8 cellular contexts compared by ENCODE assay signal in the genomic region with DNA sequence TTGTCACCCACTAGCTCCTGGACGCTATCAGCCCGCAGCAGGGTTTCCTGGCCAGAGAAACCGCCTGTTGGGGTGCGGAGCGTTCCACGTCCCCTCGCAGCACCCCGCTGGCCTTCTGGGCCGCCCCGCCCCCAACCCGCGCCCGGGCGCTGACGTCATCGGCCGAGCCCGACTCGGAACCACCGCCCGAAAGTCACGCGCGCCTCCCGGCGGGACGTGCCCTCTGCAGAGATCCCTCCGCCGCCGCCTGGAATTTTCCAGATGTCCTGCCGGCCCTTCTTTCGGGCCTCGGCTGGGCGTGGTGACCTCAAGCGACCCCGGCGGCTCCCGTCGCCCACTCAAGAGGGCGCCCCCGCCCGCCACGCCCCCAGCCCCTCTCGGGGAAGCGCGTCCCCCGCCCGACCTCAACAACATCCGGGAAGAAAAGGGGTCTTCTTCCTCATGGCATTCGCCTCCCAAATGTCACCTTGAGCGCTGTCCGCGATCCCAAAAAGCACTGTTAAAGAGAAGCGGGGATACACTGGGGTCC. TPM values are rescaled to one million over a fixed set of nuclear protein-coding genes. Genes with fewer than 3 reads are reported as not detected.
DNase-seq lines count a peak whose midpoint lies in the region; ATAC-seq and TF ChIP-seq lines count a peak whose summit lies in the region.

No MANE protein-coding gene starts in this region.

- H3K9me3 Mint-ChIP-seq in activated T-helper 17 cell treated with anti-CD3 and anti-CD28 coated beads, Interleukin-2, amount 50 U/mL, for 72 hours = peaks cover 5% of the 10 kb centered on the region
- peaks cover 0 to 17% (median 0%) of the 10 kb centered on the region in 11 donors for H3K9me3 Mint-ChIP-seq in naive thymus-derived CD4-positive, alpha-beta T cell

- H3K9ac ChIP-seq in fibroblast of lung (ENCODE audit: insufficient read depth, low read length) = peak overlapping the region; percentile 100

- H3K4me2 ChIP-seq in fibroblast of lung (ENCODE audit: extremely low read depth, insufficient read depth, low read length) = peak overlapping the region; percentile 92

- H3K4me1 Mint-ChIP-seq in activated T-helper 17 cell treated with anti-CD3 and anti-CD28 coated beads, Interleukin-2, amount 50 U/mL, for 72 hours = peaks cover 36% of the 10 kb centered on the region
- peaks cover 36 to 77% (median 41%) of the 10 kb centered on the region in 7 donors for H3K4me1 Mint-ChIP-seq in naive thymus-derived CD4-positive, alpha-beta T cell

- peak overlapping the region; percentile 100 for H3K27ac ChIP-seq in fibroblast of lung (ENCODE audit: insufficient read depth, low read length)
- H3K27ac ChIP-seq in naive thymus-derived CD4-positive, alpha-beta T cell (ENCODE audit: low read depth, low read length) = peak overlapping the region; percentile 98

- peak overlapping the region; percentile 78 to 90 (median 86) for H3K4me3 ChIP-seq in fibroblast of lung (replicated peaks in 1 of 4; ENCODE audit: control extremely low read depth in 1 of 4, insufficient read depth in 1 of 4, low read depth in 3 of 4, low read length in 4 of 4)
- peak overlapping the region; percentile 74 for H3K4me3 ChIP-seq in naive thymus-derived CD4-positive, alpha-beta T cell (ENCODE audit: low read length)

- H3K79me2 ChIP-seq in fibroblast of lung (ENCODE audit: control insufficient read depth, insufficient read depth, low read length) = peaks cover 77% of the 10 kb centered on the region

- CTCF ChIA-PET in naive thymus-derived CD4-positive, alpha-beta T cell (lab: Charles Lee) = interaction anchor here (1.1 to 7.7 kb wide), 3 partner anchors 40 to 76 kb away, joined by 3 to 68 read pairs (median 42); a partner anchor contains a TSS

- peak; percentile 60 for TF ChIP-seq POLR2A in GM15510 (IDR thresholded peaks at IDR 0.05; ENCODE audit: borderline replicate concordance, extremely low read depth, insufficient read length)

- H2AFZ ChIP-seq in fibroblast of lung (ENCODE audit: low read length) = no peak overlapping the region

- H4K20me1 ChIP-seq in fibroblast of lung (ENCODE audit: control insufficient read depth, extremely low read depth, insufficient read depth, low read length) = peaks cover 15% of the 10 kb centered on the region

- peak overlapping the region; percentile 100 for H3K27ac Mint-ChIP-seq in activated T-helper 17 cell treated with anti-CD3 and anti-CD28 coated beads, Interleukin-2, amount 50 U/mL, for 72 hours
- H3K27ac Mint-ChIP-seq in naive thymus-derived CD4-positive, alpha-beta T cell = peak overlapping the region; percentile 97 to 100 (median 99)

- peak overlapping the region; percentile 99 for H3K4me3 Mint-ChIP-seq in activated T-helper 17 cell treated with anti-CD3 and anti-CD28 coated beads, Interleukin-2, amount 50 U/mL, for 72 hours
- H3K4me3 Mint-ChIP-seq in naive thymus-derived CD4-positive, alpha-beta T cell = peak overlapping the region; percentile 92 to 100 (median 97)

- peaks cover 31% of the 10 kb centered on the region for H3K4me1 ChIP-seq in fibroblast of lung (ENCODE audit: control insufficient read depth, extremely low read depth, insufficient read depth, low read length)
- H3K4me1 ChIP-seq in naive thymus-derived CD4-positive, alpha-beta T cell (ENCODE audit: control insufficient read depth in 2 of 2, insufficient read depth in 2 of 2, low read length in 2 of 2) = peaks cover 30 to 41% of the 10 kb centered on the region in 2 donors

- peak; percentile 8 for ATAC-seq in activated T-helper 17 cell treated with anti-CD3 and anti-CD28 coated beads, Interleukin-2, amount 50 U/mL, for 72 hours (replicated peaks)
- ATAC-seq in naive thymus-derived CD4-positive, alpha-beta T cell = peak; percentile 29
- no peak for ATAC-seq in GM18873 (IDR thresholded peaks at IDR 0.05; ENCODE audit: low FRiP score, unreplicated experiment)

- DNase-seq in HUDEP-2 (lab: John Stamatoyannopoulos, UW; ENCODE audit: unreplicated experiment in 76 of 76) (peak in 75 of 76 experiments; percentile 51 to 99 (median 95)), RKO (ENCODE audit: low spot score) (peak; percentile 97), fibroblast of lung (ENCODE audit: low read depth in 2 of 2) (peak; percentile 97 to 99)
- DNase-seq in naive thymus-derived CD4-positive, alpha-beta T cell = peak; percentile 72 to 99 (median 80)
- DNase-seq in stimulated activated CD8-positive, alpha-beta memory T cell treated with anti-CD3 and anti-CD28 coated beads, Interleukin-7, amount 100 ng/mL, for 48 hours (ENCODE audit: extremely low read depth in 1 of 2, low read depth in 1 of 2) = peak; percentile 94 to 95

- POLR2A ChIA-PET in naive thymus-derived CD4-positive, alpha-beta T cell (lab: Charles Lee) = interaction anchor here (0.7 to 21.7 kb wide), 25 partner anchors 5 to 678 kb away, joined by 3 to 2591 read pairs (median 5); a partner anchor contains a TSS

- intact Hi-C loops in naive thymus-derived CD4-positive, alpha-beta T cell (cut with micrococcal nuclease) = loop anchor here (1.0 to 10.0 kb wide), 5 partner anchors 55 to 1195 kb away; a partner anchor contains a TSS

- peaks cover 98% of the 10 kb centered on the region for H3K36me3 Mint-ChIP-seq in activated T-helper 17 cell treated with anti-CD3 and anti-CD28 coated beads, Interleukin-2, amount 50 U/mL, for 72 hours (ENCODE audit: low read depth)
- H3K36me3 Mint-ChIP-seq in naive thymus-derived CD4-positive, alpha-beta T cell = peaks cover 5 to 44% (median 24%) of the 10 kb centered on the region in 5 donors

- no peaks in the 10 kb centered on the region for H3K9me3 ChIP-seq in fibroblast of lung (ENCODE audit: control insufficient read depth, insufficient read depth, low read depth, low read length)
- no peaks in the 10 kb centered on the region for H3K9me3 ChIP-seq in naive thymus-derived CD4-positive, alpha-beta T cell (ENCODE audit: control insufficient read depth in 2 of 3, low read length in 3 of 3)

- H3K36me3 ChIP-seq in fibroblast of lung (ENCODE audit: control insufficient read depth, insufficient read depth, low read length) = peaks cover 13% of the 10 kb centered on the region
- peaks cover 0 to 8% (median 0%) of the 10 kb centered on the region in 3 experiments for H3K36me3 ChIP-seq in naive thymus-derived CD4-positive, alpha-beta T cell (ENCODE audit: control insufficient read depth in 2 of 3, insufficient read depth in 3 of 3, low read length in 3 of 3)

- H3K27me3 ChIP-seq in fibroblast of lung (ENCODE audit: control insufficient read depth, insufficient read depth, low read length) = no peaks in the 10 kb centered on the region
- H3K27me3 ChIP-seq in naive thymus-derived CD4-positive, alpha-beta T cell (ENCODE audit: control insufficient read depth in 2 of 2, insufficient read depth in 2 of 2, low read length in 2 of 2) = no peaks in the 10 kb centered on the region

- no peaks in the 10 kb centered on the region for H3K27me3 Mint-ChIP-seq in activated T-helper 17 cell treated with anti-CD3 and anti-CD28 coated beads, Interleukin-2, amount 50 U/mL, for 72 hours
- peaks cover 0 to 32% (median 0%) of the 10 kb centered on the region in 5 donors for H3K27me3 Mint-ChIP-seq in naive thymus-derived CD4-positive, alpha-beta T cell

- TF ChIP-seq CTCF in fibroblast of lung (conservative IDR thresholded peaks at IDR 0.05 in 1 of 2, IDR thresholded peaks at IDR 0.05 in 1 of 2; ENCODE audit: low read depth in 1 of 2, low read length in 2 of 2) = no peak

RNA-seq across cellular contexts. Expression of a gene that starts 0.4 kb away (rescaled TPM):
- total RNA-seq in activated T-helper 17 cell treated with anti-CD3 and anti-CD28 coated beads, Interleukin-2, amount 50 U/mL, for 72 hours = 1,000 to 10,000 TPM in 1 of 2 donors, 100 to 1,000 TPM in 1; 823 to 2,912 TPM
- 177 and 299 TPM in 2 replicates for total RNA-seq in fibroblast of lung
- 40.6 and 40.9 TPM in 2 replicates for polyA plus RNA-seq in fibroblast of lung
- polyA plus RNA-seq in fibroblast of lung (2012) = 140 and 151 TPM in 2 replicates
- polyA minus RNA-seq in fibroblast of lung (ENCODE audit: low replicate concordance) = 61.4 and 179 TPM in 2 replicates
- 1,000 to 10,000 TPM in 1 of 5 experiments, 100 to 1,000 TPM in 4; 358 to 1,454 (median 414) TPM for total RNA-seq in naive thymus-derived CD4-positive, alpha-beta T cell
- 1 to 10 TPM; 2.5 to 2.6 TPM for polyA plus RNA-seq in naive thymus-derived CD4-positive, alpha-beta T cell

RNA-seq across cellular contexts. Expression of a gene that starts 35.7 kb away (rescaled TPM):
- total RNA-seq in activated T-helper 17 cell treated with anti-CD3 and anti-CD28 coated beads, Interleukin-2, amount 50 U/mL, for 72 hours = 10 to 100 TPM; 49.6 to 52.1 TPM
- total RNA-seq in fibroblast of lung = 14.9 and 17.5 TPM in 2 replicates
- polyA plus RNA-seq in fibroblast of lung = 13.7 and 15.3 TPM in 2 replicates
- polyA plus RNA-seq in fibroblast of lung (2012) = 15.2 and 15.4 TPM in 2 replicates
- polyA minus RNA-seq in fibroblast of lung (ENCODE audit: low replicate concordance) = 26.4 and 28.1 TPM in 2 replicates
- total RNA-seq in naive thymus-derived CD4-positive, alpha-beta T cell = 10 to 100 TPM; 28.9 to 66.8 (median 44.7) TPM
- polyA plus RNA-seq in naive thymus-derived CD4-positive, alpha-beta T cell = 10 to 100 TPM; 39.3 to 55.8 TPM

RNA-seq across cellular contexts. Expression of a gene that starts 39.7 kb away (rescaled TPM):
- 10 to 100 TPM; 18.0 to 20.1 TPM for total RNA-seq in activated T-helper 17 cell treated with anti-CD3 and anti-CD28 coated beads, Interleukin-2, amount 50 U/mL, for 72 hours
- total RNA-seq in fibroblast of lung = 1.0 and 1.5 TPM in 2 replicates
- polyA plus RNA-seq in fibroblast of lung = 0.50 and 0.52 TPM in 2 replicates
- polyA plus RNA-seq in fibroblast of lung (2012) = 0.98 and 1.0 TPM in 2 replicates
- polyA minus RNA-seq in fibroblast of lung (ENCODE audit: low replicate concordance) = 0.85 and 1.8 TPM in 2 replicates
- 10 to 100 TPM; 20.2 to 90.6 (median 34.1) TPM for total RNA-seq in naive thymus-derived CD4-positive, alpha-beta T cell
- 10 to 100 TPM; 12.3 to 21.3 TPM for polyA plus RNA-seq in naive thymus-derived CD4-positive, alpha-beta T cell
